In genomic region chr1:224061436-224061835, GRCh38 we compare ENCODE assay signal across 20 cellular contexts.
"Had no signal": no experiment of that assay in that cellular context is flagged by ENCODE, and none has a peak within 500 bp of the region (broad histone marks: within the 10 kb centered on the region; RNA-seq: fewer than 3 reads in every experiment).

No MANE protein-coding gene starts in this region.

- FAIRE-seq: colon, kidney, pancreas had no signal

- H3K27ac ChIP-seq: adrenal gland, cardiac muscle cell, esophagus squamous epithelium, left lung, pancreas, thoracic aorta had no signal

- H3K9me3 ChIP-seq: adrenal gland, esophagus squamous epithelium, left lung, mucosa of descending colon, pancreas, thoracic aorta had no signal

- H3K27me3 Mint-ChIP-seq: activated naive CD4-positive, alpha-beta T cell treated with anti-CD3 and anti-CD28 coated beads, Interleukin-2, amount 50 U/mL, for 24 hours had no signal

- H3K36me3 Mint-ChIP-seq: activated naive CD4-positive, alpha-beta T cell treated with anti-CD3 and anti-CD28 coated beads, Interleukin-2, amount 50 U/mL, for 24 hours; naive thymus-derived CD4-positive, alpha-beta T cell; WTC11 had no signal

- H3K4me3 Mint-ChIP-seq: activated CD8-positive, alpha-beta T cell treated with anti-CD3 and anti-CD28 coated beads, Interleukin-2, amount 10 ng/mL, durations not matched to agents 7 days and 5 days; activated naive CD4-positive, alpha-beta T cell treated with anti-CD3 and anti-CD28 coated beads, Interleukin-2, amount 50 U/mL, for 24 hours; naive thymus-derived CD4-positive, alpha-beta T cell; WTC11 had no signal

- ATAC-seq: activated CD8-positive, alpha-beta T cell treated with anti-CD3 and anti-CD28 coated beads, Interleukin-2, amount 10 ng/mL, durations not matched to agents 7 days and 5 days; left lung; mucosa of descending colon; naive thymus-derived CD4-positive, alpha-beta T cell; pancreas; WTC11 had no signal

- H3K36me3 ChIP-seq: adrenal gland, cardiac muscle cell, esophagus squamous epithelium, left lung, pancreas, thoracic aorta had no signal

- H3K4me1 ChIP-seq: adrenal gland, left lung, pancreas had no signal

- DNase-seq: activated CD4-positive, alpha-beta T cell treated with anti-CD3 and anti-CD28 coated beads for 48 hours; activated CD8-positive, alpha-beta memory T cell treated with anti-CD3 and anti-CD28 coated beads, Interleukin-2, amount 50 U/mL, for 4 hours; activated CD8-positive, alpha-beta T cell treated with anti-CD3 and anti-CD28 coated beads, Interleukin-2, amount 10 ng/mL, durations not matched to agents 7 days and 5 days; activated effector memory CD4-positive, alpha-beta T cell treated with anti-CD3 and anti-CD28 coated beads, Interleukin-2, amount 50 U/mL, for 16 hours; activated T-cell treated with anti-CD3 and anti-CD28 coated beads, Interleukin-2, amount 50 U/mL, for 48 hours; adrenal gland; esophagus squamous epithelium; hippocampal formation; kidney; left lung; mammary epithelial cell; mucosa of descending colon; naive thymus-derived CD4-positive, alpha-beta T cell; pancreas; stimulated activated CD4-positive, alpha-beta T cell treated with anti-CD3 and anti-CD28 coated beads, Interleukin-1b, Interleukin-23, amount 100 ng/mL, for 48 hours had no signal

- H3K4me3 ChIP-seq: adrenal gland, cardiac muscle cell, esophagus squamous epithelium, left lung, mucosa of descending colon, pancreas, thoracic aorta had no signal

- H3K9me3 Mint-ChIP-seq: activated naive CD4-positive, alpha-beta T cell treated with anti-CD3 and anti-CD28 coated beads, Interleukin-2, amount 50 U/mL, for 24 hours had no signal

- H3K27ac Mint-ChIP-seq: activated CD8-positive, alpha-beta T cell treated with anti-CD3 and anti-CD28 coated beads, Interleukin-2, amount 10 ng/mL, durations not matched to agents 7 days and 5 days; activated naive CD4-positive, alpha-beta T cell treated with anti-CD3 and anti-CD28 coated beads, Interleukin-2, amount 50 U/mL, for 24 hours; naive thymus-derived CD4-positive, alpha-beta T cell; WTC11 had no signal

- H3K27me3 ChIP-seq: adrenal gland, cardiac muscle cell, pancreas had no signal
